ENCODE assay signal across 8 cellular contexts in genomic region chr11:112219476-112220232, GRCh38. TPM values are rescaled to one million over a fixed set of nuclear protein-coding genes. Genes with fewer than 3 reads are reported as not detected.
DNase-seq lines count a peak whose midpoint lies in the region; ATAC-seq and TF ChIP-seq lines count a peak whose summit lies in the region.

No MANE protein-coding gene starts in this region.

- TF ChIP-seq RAD21 in neural cell (conservative IDR thresholded peaks at IDR 0.05), result peak; percentile 96

- H3F3A ChIP-seq in neural cell (ENCODE audit: insufficient read depth, low read length, poor library complexity, severe bottlenecking), result no peaks in the 10 kb centered on the region

- no peak overlapping the region for H3K4me3 ChIP-seq in neural cell (ENCODE audit: low read length)

- no peaks in the 10 kb centered on the region for H3K9me3 ChIP-seq in neural cell (ENCODE audit: low read length)

- no peaks in the 10 kb centered on the region for H3K27me3 ChIP-seq in neural cell (ENCODE audit: insufficient read depth, low read depth, low read length)

- H2AFZ ChIP-seq in neural cell (ENCODE audit: low read depth, low read length), result peak overlapping the region; percentile 8

- H4K20me1 ChIP-seq in neural cell (ENCODE audit: insufficient read depth), result no peaks in the 10 kb centered on the region

- no peaks in the 10 kb centered on the region for H3K9me2 ChIP-seq in neural cell (ENCODE audit: insufficient read depth, low read length)

- no peak for TF ChIP-seq EP300 in neural cell (conservative IDR thresholded peaks at IDR 0.05; ENCODE audit: poor library complexity, severe bottlenecking)

- no peaks in the 10 kb centered on the region for H3K79me2 ChIP-seq in neural cell (replicated peaks; ENCODE audit: insufficient read depth, low read length)

- DNase-seq in DMS 273 (lab: John Stamatoyannopoulos, UW; ENCODE audit: unreplicated experiment) (peak; percentile 71), DMS 273 treated with DMSO at 0.1 percent for 48 hours (lab: John Stamatoyannopoulos, UW) (no peak), HuH-7 (ENCODE audit: low spot score) (peak; percentile 59), NOMO-1 treated with DMSO at 0.1 percent for 48 hours (lab: John Stamatoyannopoulos, UW; ENCODE audit: unreplicated experiment) (peak; percentile 78), fibroblast of peridontal ligament (ENCODE audit: extremely low read depth) (peak; percentile 91)
- peak; percentile 30 for DNase-seq in activated T-cell treated with anti-CD3 and anti-CD28 coated beads, Interleukin-2, amount 50 U/mL, for 1 hour

- peak; percentile 85 for ATAC-seq in GM21717 (IDR thresholded peaks at IDR 0.05; ENCODE audit: unreplicated experiment)

- no peak overlapping the region for H3K4me2 ChIP-seq in neural cell (ENCODE audit: low read length)

- H3K36me3 ChIP-seq in neural cell (ENCODE audit: insufficient read depth, low read length), result no peaks in the 10 kb centered on the region

- no peak overlapping the region for H3K27ac ChIP-seq in neural cell (ENCODE audit: low read length)

- no peak overlapping the region for H3K9ac ChIP-seq in neural cell (ENCODE audit: low read length)

- peak; percentile 94 for TF ChIP-seq CTCF in neural cell (IDR thresholded peaks at IDR 0.05; ENCODE audit: poor library complexity, severe bottlenecking)

TF ChIP-seq in neural cell, 6 proteins besides CTCF, POLR2A, EP300 and RAD21:
- TF ChIP-seq MXI1 (conservative IDR thresholded peaks at IDR 0.05; ENCODE audit: poor library complexity, severe bottlenecking), result no peak
- peak; percentile 97 for TF ChIP-seq SMC3 (conservative IDR thresholded peaks at IDR 0.05; ENCODE audit: poor library complexity)

RNA-seq across cellular contexts. Expression of gene PTS, which starts 6.6 kb away (rescaled TPM):
- polyA plus RNA-seq in neural cell, result 134 and 160 TPM in 2 replicates
- polyA minus RNA-seq in neural cell, result 34.3 and 55.8 TPM in 2 replicates

RNA-seq across cellular contexts. Expression of gene PLET1, which starts 41.0 kb away (rescaled TPM):
- polyA plus RNA-seq in neural cell, result not detected in 2 replicates
- polyA minus RNA-seq in neural cell, result not detected in 2 replicates

RNA-seq across cellular contexts. Expression of gene BCO2, which starts 44.3 kb away (rescaled TPM):
- polyA plus RNA-seq in neural cell, result 6.7 and 7.4 TPM in 2 replicates
- polyA minus RNA-seq in neural cell, result 5.1 and 11.3 TPM in 2 replicates

RNA-seq across cellular contexts. Expression of gene TEX12, which starts 52.5 kb away (rescaled TPM):
- 0.36 and 0.51 TPM in 2 replicates for polyA plus RNA-seq in neural cell
- polyA minus RNA-seq in neural cell, result 0.81 TPM in 1 of 2 replicates, not detected in the other

RNA-seq across cellular contexts. Expression of gene IL18, which starts 55.8 kb away (rescaled TPM):
- not detected in 2 replicates for polyA plus RNA-seq in neural cell
- not detected in 2 replicates for polyA minus RNA-seq in neural cell
